Comparison of ENCODE assay signal across 22 cellular contexts in the genomic region with DNA sequence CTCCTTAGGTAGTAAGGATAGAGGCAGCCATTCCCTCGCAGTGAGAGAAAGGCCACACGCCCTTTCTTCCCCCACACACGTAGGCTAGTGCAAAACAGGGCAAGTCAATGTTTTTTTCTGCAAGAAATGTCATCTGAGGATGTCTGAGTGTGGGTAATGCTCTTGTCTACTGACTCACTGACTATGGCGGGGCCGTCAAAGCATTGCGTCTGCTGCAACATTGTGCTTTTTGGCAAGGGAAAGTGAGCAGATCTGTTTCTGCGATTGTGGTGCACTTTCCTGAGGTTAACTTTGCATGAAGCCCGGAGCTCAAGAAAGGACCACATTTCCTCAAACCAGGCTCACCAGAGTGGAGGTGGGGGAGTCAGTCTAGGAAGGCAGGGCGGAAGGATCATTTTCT.
DNase-seq lines count a peak whose midpoint lies in the region; ATAC-seq, FAIRE-seq and TF ChIP-seq lines count a peak whose summit lies in the region.
"Had no signal": no experiment of that assay in that cellular context is flagged by ENCODE, and none has a peak within 500 bp of the region (broad histone marks: within the 10 kb centered on the region; RNA-seq: fewer than 3 reads in every experiment).

No MANE protein-coding gene starts in this region.

- H3K4me1 Mint-ChIP-seq in Caco-2 (ENCODE audit: low read depth, unreplicated experiment), result peaks cover 35% of the 10 kb centered on the region
- H3K4me1 Mint-ChIP-seq in activated T-cell treated with anti-CD3 and anti-CD28 coated beads, Interleukin-2, amount 50 U/mL, for 24 hours (ENCODE audit: low read depth), result no peaks in the 10 kb centered on the region

- intact Hi-C loops in Caco-2 (cut with micrococcal nuclease; ENCODE audit: unreplicated experiment), result loop anchor here (5.0 kb wide), 2 partner anchors 72 to 137 kb away; no protein-coding TSS in a partner anchor
- intact Hi-C loops in pancreas (cut with DNase I), result no loop called here

- no peaks in the 10 kb centered on the region for H3K9me3 ChIP-seq in Caco-2
- no peaks in the 10 kb centered on the region for H3K9me3 ChIP-seq in pancreas
- no peaks in the 10 kb centered on the region for H3K9me3 ChIP-seq in effector memory CD4-positive, alpha-beta T cell (ENCODE audit: control insufficient read depth, low read length)
- H3K9me3 ChIP-seq: BE2C, HAP-1 had no signal

- H3K36me3 ChIP-seq in Caco-2 (ENCODE audit: control insufficient read depth, insufficient read depth, low read length), result 0 out of 2 replicates have a peak, but pooled peaks cover 2% of the 10 kb centered on the region
- no peaks in the 10 kb centered on the region for H3K36me3 ChIP-seq in pancreas
- no peaks in the 10 kb centered on the region for H3K36me3 ChIP-seq in effector memory CD4-positive, alpha-beta T cell (ENCODE audit: control insufficient read depth, insufficient read depth, low read length)
- H3K36me3 ChIP-seq: BE2C, HAP-1 had no signal

- H3K27ac Mint-ChIP-seq in Caco-2 (ENCODE audit: unreplicated experiment), result peak overlapping the region; percentile 32
- H3K27ac Mint-ChIP-seq in activated T-cell treated with anti-CD3 and anti-CD28 coated beads, Interleukin-2, amount 50 U/mL, for 24 hours, result no peak overlapping the region

- no TSS peak for BruUV-seq in Caco-2 (replicated peaks; lab: Mats Ljungman, UMichigan)

- no peak for DNase-seq in Caco-2
- DNase-seq in left kidney (ENCODE audit: low read depth, low spot score), result peak; percentile 77
- DNase-seq in pancreas, result peak in 1 of 6 donors; percentile 16
- no peak for DNase-seq in stimulated activated naive CD8-positive, alpha-beta T cell treated with anti-CD3 and anti-CD28 coated beads, Interleukin-15, Interleukin-2, amounts not matched to agents 100 U/mL and 50 U/mL, for 24 hours
- no peak for DNase-seq in activated T-cell treated with anti-CD3 and anti-CD28 coated beads, Interleukin-2, amount 50 U/mL, for 24 hours
- no peak for DNase-seq in effector memory CD4-positive, alpha-beta T cell
- no peak for DNase-seq in GM13977 (ENCODE audit: low spot score)
- DNase-seq: BE2C, DMS79, KBM-7, MM.1S, NCI-H1092, NCI-H1436, NCI-H187 treated with DMSO at 0.1 percent for 48 hours, NCI-H2227 treated with DMSO at 0.1 percent for 48 hours, NCI-H510A, PC-9, RPMI8226, SHP77 had no signal

- TF ChIP-seq CTCF in Caco-2 (IDR thresholded peaks at IDR 0.05; ENCODE audit: insufficient read depth in 1 of 2, low read depth in 1 of 2, low read length in 1 of 2, severe bottlenecking in 1 of 2, unreplicated experiment in 1 of 2) (no peak), VCaP (conservative IDR thresholded peaks at IDR 0.05) (no peak), pancreas (IDR thresholded peaks at IDR 0.05) (no peak), GM13977 (IDR thresholded peaks at IDR 0.05; ENCODE audit: extremely low read depth, insufficient read depth, missing control alignments) (no peak)

- ATAC-seq in pancreas, result no peak
- no peak for ATAC-seq in stimulated activated naive CD8-positive, alpha-beta T cell treated with anti-CD3 and anti-CD28 coated beads, Interleukin-15, Interleukin-2, amounts not matched to agents 100 U/mL and 50 U/mL, for 24 hours

- no peak overlapping the region for H3K4me3 Mint-ChIP-seq in Caco-2 (ENCODE audit: unreplicated experiment)
- H3K4me3 Mint-ChIP-seq in activated T-cell treated with anti-CD3 and anti-CD28 coated beads, Interleukin-2, amount 50 U/mL, for 24 hours, result no peak overlapping the region

- H3K27ac ChIP-seq in VCaP, result peak overlapping the region; percentile 99
- H3K27ac ChIP-seq in pancreas, result peak overlapping the region; percentile 64 to 90 (median 80)
- H3K27ac ChIP-seq in effector memory CD4-positive, alpha-beta T cell (ENCODE audit: insufficient read depth, low read length, poor library complexity, severe bottlenecking), result no peak overlapping the region
- H3K27ac ChIP-seq: HL-60, PC-9 had no signal

- H3K27me3 ChIP-seq in Caco-2 (replicated peaks; ENCODE audit: control insufficient read depth, insufficient read depth, low read length), result no peaks in the 10 kb centered on the region
- no peaks in the 10 kb centered on the region for H3K27me3 ChIP-seq in pancreas
- no peaks in the 10 kb centered on the region for H3K27me3 ChIP-seq in effector memory CD4-positive, alpha-beta T cell (replicated peaks; ENCODE audit: control insufficient read depth, insufficient read depth, low read length, poor library complexity, severe bottlenecking)

- in situ Hi-C loops in GM13977 (cut with MboI; ENCODE audit: low pct_unique_long_range_greater_than_20kb, low sequenced_read_pairs, unreplicated experiment), result loop anchor here (25.0 kb wide), 1 partner anchor 322 kb away; no protein-coding TSS in a partner anchor

- H3K36me3 Mint-ChIP-seq in Caco-2 (ENCODE audit: insufficient read depth, unreplicated experiment), result peaks cover 18% of the 10 kb centered on the region
- no peaks in the 10 kb centered on the region for H3K36me3 Mint-ChIP-seq in activated T-cell treated with anti-CD3 and anti-CD28 coated beads, Interleukin-2, amount 50 U/mL, for 24 hours (ENCODE audit: low read depth)

- H3K4me1 ChIP-seq in Caco-2 (peaks cover 66% of the 10 kb centered on the region), pancreas (peaks cover 36 to 66% (median 53%) of the 10 kb centered on the region in 3 donors)
- no peaks in the 10 kb centered on the region for H3K4me1 ChIP-seq in effector memory CD4-positive, alpha-beta T cell (ENCODE audit: control insufficient read depth, insufficient read depth, low read length, poor library complexity, severe bottlenecking)
- H3K4me1 ChIP-seq: BE2C, HAP-1 had no signal

- H3K27me3 Mint-ChIP-seq in Caco-2 (ENCODE audit: insufficient read depth, unreplicated experiment), result no peaks in the 10 kb centered on the region
- peaks cover 26% of the 10 kb centered on the region for H3K27me3 Mint-ChIP-seq in activated T-cell treated with anti-CD3 and anti-CD28 coated beads, Interleukin-2, amount 50 U/mL, for 24 hours

- WGBS in pancreas, 2 donors, result 47 to 53% methylated on average over 9 of the region's 9 CpGs

- no peak for FAIRE-seq in pancreas (lab: Jason Lieb, UNC)

- H3K4me3 ChIP-seq in Caco-2 (ENCODE audit: low read depth, low read length), result no peak overlapping the region
- no peak overlapping the region for H3K4me3 ChIP-seq in pancreas
- H3K4me3 ChIP-seq in effector memory CD4-positive, alpha-beta T cell (ENCODE audit: insufficient read depth, low read depth, low read length, poor library complexity, severe bottlenecking), result no peak overlapping the region
- H3K4me3 ChIP-seq: HAP-1, PC-9 had no signal

- POLR2A ChIA-PET in Caco-2 (lab: Charles Lee), result no interaction called here

- CTCF ChIA-PET in Caco-2 (lab: Charles Lee), result interaction anchor here (0.8 to 1.0 kb wide), 2 partner anchors 226 to 422 kb away, joined by 4 read pairs; no protein-coding TSS in a partner anchor

- no peaks in the 10 kb centered on the region for H3K9me3 Mint-ChIP-seq in Caco-2 (ENCODE audit: unreplicated experiment)
- H3K9me3 Mint-ChIP-seq in activated T-cell treated with anti-CD3 and anti-CD28 coated beads, Interleukin-2, amount 50 U/mL, for 24 hours, result no peaks in the 10 kb centered on the region
